Comparison of ENCODE assay signal across 13 cellular contexts in genomic region chr7:43668035-43668434, GRCh38.
"Had no signal": no experiment of that assay in that cellular context is flagged by ENCODE, and none has a peak within 500 bp of the region (broad histone marks: within the 10 kb centered on the region; RNA-seq: fewer than 3 reads in every experiment).

No MANE protein-coding gene starts in this region.

- H3K9ac ChIP-seq: neural progenitor cell had no signal

- H3K9me3 ChIP-seq: ovary, stomach, thoracic aorta had no signal

- H3K27me3 Mint-ChIP-seq: activated naive CD4-positive, alpha-beta T cell treated with anti-CD3 and anti-CD28 coated beads, Interleukin-2, amount 10 ng/mL, durations not matched to agents 7 days and 5 days had no signal

- DNase-seq: activated CD4-positive, alpha-beta T cell treated with anti-CD3 and anti-CD28 coated beads, Interleukin-2, amount 50 U/mL, for 4 hours; activated CD8-positive, alpha-beta memory T cell treated with anti-CD3 and anti-CD28 coated beads, Interleukin-2, amount 50 U/mL, for 4 hours; activated naive CD4-positive, alpha-beta T cell treated with anti-CD3 and anti-CD28 coated beads, Interleukin-2, amount 10 ng/mL, durations not matched to agents 7 days and 5 days; brain microvascular endothelial cell; effector memory CD4-positive, alpha-beta T cell; ovary; stimulated activated CD4-positive, alpha-beta T cell treated with anti-CD3 and anti-CD28 coated beads, Interleukin-4, amount 100 ng/mL, for 1 hour; stimulated activated CD8-positive, alpha-beta memory T cell treated with anti-CD3 and anti-CD28 coated beads, Interleukin-4, amount 100 ng/mL, for 48 hours; stomach had no signal

- H2AFZ ChIP-seq: neural progenitor cell had no signal

- H3K27me3 ChIP-seq: brain microvascular endothelial cell, neural progenitor cell, ovary, stomach had no signal

- H3K4me1 ChIP-seq: neural progenitor cell had no signal

- H3K36me3 ChIP-seq: brain microvascular endothelial cell, neural progenitor cell, ovary, thoracic aorta had no signal

- H3K4me3 ChIP-seq: neural progenitor cell, ovary, stomach, thoracic aorta had no signal

- H3K27ac Mint-ChIP-seq: activated naive CD4-positive, alpha-beta T cell treated with anti-CD3 and anti-CD28 coated beads, Interleukin-2, amount 10 ng/mL, durations not matched to agents 7 days and 5 days; activated T-helper 1 cell treated with anti-CD3 and anti-CD28 coated beads, Interleukin-12 subunit alpha, Interleukin-12 subunit beta, Interleukin-2, Interleukin-4 antibody, amounts not matched to agents 30 ng/mL and 10 ng/mL and 1 ng/mL, durations not matched to agents 14 hours and 24 hours and 36 hours; neural progenitor cell; T-helper 1 cell treated with Interleukin-12 subunit alpha and Interleukin-12 subunit beta and Interleukin-4 antibody, amounts not matched to agents 30 μg/mL and 1 μg/mL, for 36 hours had no signal

- H3K4me1 Mint-ChIP-seq: neural progenitor cell had no signal

- H3K4me3 Mint-ChIP-seq: activated naive CD4-positive, alpha-beta T cell treated with anti-CD3 and anti-CD28 coated beads, Interleukin-2, amount 10 ng/mL, durations not matched to agents 7 days and 5 days; neural progenitor cell; T-helper 1 cell treated with Interleukin-12 subunit alpha and Interleukin-12 subunit beta and Interleukin-4 antibody, amounts not matched to agents 30 μg/mL and 1 μg/mL, for 36 hours had no signal

- H3K27ac ChIP-seq: brain microvascular endothelial cell, neural progenitor cell, ovary, thoracic aorta had no signal

- H3K4me2 ChIP-seq: neural progenitor cell had no signal
